Comparison of ENCODE assay signal across 19 cellular contexts in the genomic region with DNA sequence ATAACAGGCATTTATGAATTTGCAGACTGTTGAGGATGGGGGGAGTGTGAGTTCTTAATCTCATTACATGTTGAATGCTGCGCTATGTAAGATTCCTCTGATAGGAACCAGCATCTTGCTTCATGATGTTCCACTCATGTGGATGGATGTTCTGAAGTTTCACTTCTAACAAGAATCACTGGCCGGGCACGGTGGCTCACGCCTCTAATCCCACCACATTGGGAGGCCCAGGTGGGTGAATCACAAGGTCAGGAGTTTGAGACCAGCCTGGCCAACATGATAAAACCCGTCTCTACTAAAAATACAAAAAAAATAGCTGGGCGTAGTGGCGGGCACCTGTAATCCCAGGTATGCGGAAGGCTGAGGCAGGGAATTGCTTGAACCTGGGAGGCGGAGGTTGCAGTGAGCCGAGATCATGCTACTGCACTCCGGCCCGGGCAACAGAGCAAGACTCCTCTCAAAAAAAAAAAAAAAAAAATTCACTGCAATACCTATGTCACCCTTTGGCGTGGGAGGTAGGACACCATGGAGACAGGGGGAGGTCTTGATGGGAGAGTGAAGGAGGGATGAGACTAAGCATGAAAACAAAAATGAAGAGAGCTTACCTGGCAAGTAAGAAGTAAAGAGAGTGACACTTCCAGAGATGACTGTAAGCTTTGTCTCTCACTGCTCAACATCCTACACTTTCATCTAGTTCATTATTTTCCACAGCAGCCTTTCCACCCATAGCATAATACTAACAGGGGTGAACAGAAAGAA.
DNase-seq lines count a peak whose midpoint lies in the region; ATAC-seq and TF ChIP-seq lines count a peak whose summit lies in the region.
"Had no signal": no experiment of that assay in that cellular context is flagged by ENCODE, and none has a peak within 500 bp of the region (broad histone marks: within the 10 kb centered on the region; RNA-seq: fewer than 3 reads in every experiment).

No MANE protein-coding gene starts in this region.

- BruUV-seq in Caco-2 (replicated peaks; lab: Mats Ljungman, UMichigan), result no TSS peak

- no peak overlapping the region for H3K4me3 Mint-ChIP-seq in activated CD4-positive, alpha-beta memory T cell treated with anti-CD3 and anti-CD28 coated beads for 36 hours
- no peak overlapping the region for H3K4me3 Mint-ChIP-seq in activated CD4-positive, alpha-beta memory T cell treated with anti-CD3 and anti-CD28 coated beads, Interleukin-2, amount 10 ng/mL, durations not matched to agents 7 days and 5 days
- H3K4me3 Mint-ChIP-seq in activated T-cell treated with anti-CD3 and anti-CD28 coated beads, Interleukin-2, amount 50 U/mL, for 4 hours, result no peak overlapping the region
- H3K4me3 Mint-ChIP-seq in activated naive CD4-positive, alpha-beta T cell treated with anti-CD3 and anti-CD28 coated beads, Interleukin-2, amount 50 U/mL, for 24 hours, result no peak overlapping the region
- H3K4me3 Mint-ChIP-seq in Caco-2 (ENCODE audit: unreplicated experiment), result no peak overlapping the region
- H3K4me3 Mint-ChIP-seq: B cell; CD4-positive, alpha-beta T cell; H9 had no signal

- H3K27me3 Mint-ChIP-seq in activated CD4-positive, alpha-beta memory T cell treated with anti-CD3 and anti-CD28 coated beads for 36 hours, result peaks cover 2% of the 10 kb centered on the region
- peaks cover 2% of the 10 kb centered on the region for H3K27me3 Mint-ChIP-seq in activated CD4-positive, alpha-beta memory T cell treated with anti-CD3 and anti-CD28 coated beads, Interleukin-2, amount 10 ng/mL, durations not matched to agents 7 days and 5 days
- peaks cover 3% of the 10 kb centered on the region for H3K27me3 Mint-ChIP-seq in activated T-cell treated with anti-CD3 and anti-CD28 coated beads, Interleukin-2, amount 50 U/mL, for 4 hours (ENCODE audit: low read depth)
- H3K27me3 Mint-ChIP-seq in activated naive CD4-positive, alpha-beta T cell treated with anti-CD3 and anti-CD28 coated beads, Interleukin-2, amount 50 U/mL, for 24 hours, result no peaks in the 10 kb centered on the region
- H3K27me3 Mint-ChIP-seq in Caco-2 (ENCODE audit: insufficient read depth, unreplicated experiment), result peaks cover 5% of the 10 kb centered on the region
- H3K27me3 Mint-ChIP-seq: B cell had no signal

- peaks cover 24% of the 10 kb centered on the region for H3K4me1 Mint-ChIP-seq in activated CD4-positive, alpha-beta memory T cell treated with anti-CD3 and anti-CD28 coated beads for 36 hours (ENCODE audit: low read depth)
- peaks cover 12% of the 10 kb centered on the region for H3K4me1 Mint-ChIP-seq in activated CD4-positive, alpha-beta memory T cell treated with anti-CD3 and anti-CD28 coated beads, Interleukin-2, amount 10 ng/mL, durations not matched to agents 7 days and 5 days
- peaks cover 30% of the 10 kb centered on the region for H3K4me1 Mint-ChIP-seq in activated T-cell treated with anti-CD3 and anti-CD28 coated beads, Interleukin-2, amount 50 U/mL, for 4 hours (ENCODE audit: low read depth)
- peaks cover 31% of the 10 kb centered on the region for H3K4me1 Mint-ChIP-seq in activated naive CD4-positive, alpha-beta T cell treated with anti-CD3 and anti-CD28 coated beads, Interleukin-2, amount 50 U/mL, for 24 hours
- H3K4me1 Mint-ChIP-seq in Caco-2 (ENCODE audit: low read depth, unreplicated experiment), result peaks cover 6% of the 10 kb centered on the region

- CTCF ChIA-PET in activated CD4-positive, alpha-beta memory T cell treated with anti-CD3 and anti-CD28 coated beads for 36 hours (lab: Charles Lee), result no interaction called here
- CTCF ChIA-PET in activated CD4-positive, alpha-beta memory T cell treated with anti-CD3 and anti-CD28 coated beads, Interleukin-2, amount 10 ng/mL, durations not matched to agents 7 days and 5 days (lab: Charles Lee), result interaction anchor here (0.7 to 3.1 kb wide), 6 partner anchors 16 to 216 kb away, joined by 3 to 12 read pairs (median 3); no protein-coding TSS in a partner anchor
- CTCF ChIA-PET in Caco-2 (lab: Charles Lee), result no interaction called here

- no peak overlapping the region for H3K27ac Mint-ChIP-seq in activated CD4-positive, alpha-beta memory T cell treated with anti-CD3 and anti-CD28 coated beads for 36 hours
- no peak overlapping the region for H3K27ac Mint-ChIP-seq in activated CD4-positive, alpha-beta memory T cell treated with anti-CD3 and anti-CD28 coated beads, Interleukin-2, amount 10 ng/mL, durations not matched to agents 7 days and 5 days
- H3K27ac Mint-ChIP-seq in activated naive CD4-positive, alpha-beta T cell treated with anti-CD3 and anti-CD28 coated beads, Interleukin-2, amount 50 U/mL, for 24 hours, result peak overlapping the region; percentile 82
- H3K27ac Mint-ChIP-seq in Caco-2 (ENCODE audit: unreplicated experiment), result no peak overlapping the region
- H3K27ac Mint-ChIP-seq: B cell; CD4-positive, alpha-beta T cell; H9 had no signal

- DNase-seq in activated CD4-positive, alpha-beta memory T cell treated with anti-CD3 and anti-CD28 coated beads for 36 hours, result peak; percentile 52
- DNase-seq in activated CD4-positive, alpha-beta memory T cell treated with anti-CD3 and anti-CD28 coated beads, Interleukin-2, amount 10 ng/mL, durations not matched to agents 7 days and 5 days, result no peak
- DNase-seq in activated T-cell treated with anti-CD3 and anti-CD28 coated beads, Interleukin-2, amount 50 U/mL, for 4 hours, result no peak
- DNase-seq in stimulated activated CD4-positive, alpha-beta T cell treated with anti-CD3 and anti-CD28 coated beads, Interleukin-4, amount 100 ng/mL, for 1 hour, result peak; percentile 26
- DNase-seq in Caco-2, result no peak
- DNase-seq: ACHN; CD4-positive, alpha-beta T cell; DMS79; H9; Karpas-422; MM.1S; NCI-H1105; NCI-H1694 treated with DMSO at 0.1 percent for 48 hours; PC-3 had no signal

- H3K9me3 ChIP-seq in Caco-2, result no peaks in the 10 kb centered on the region

- no peaks in the 10 kb centered on the region for H3K36me3 ChIP-seq in Caco-2 (ENCODE audit: control insufficient read depth, insufficient read depth, low read length)

- POLR2A ChIA-PET in activated CD4-positive, alpha-beta memory T cell treated with anti-CD3 and anti-CD28 coated beads for 36 hours (lab: Charles Lee), result interaction anchor here (0.5 to 0.6 kb wide), 2 partner anchors 10 to 43 kb away, joined by 3 read pairs; no protein-coding TSS in a partner anchor
- POLR2A ChIA-PET in activated CD4-positive, alpha-beta memory T cell treated with anti-CD3 and anti-CD28 coated beads, Interleukin-2, amount 10 ng/mL, durations not matched to agents 7 days and 5 days (lab: Charles Lee), result no interaction called here
- POLR2A ChIA-PET in Caco-2 (lab: Charles Lee), result no interaction called here

- ATAC-seq in activated T-cell treated with anti-CD3 and anti-CD28 coated beads, Interleukin-2, amount 50 U/mL, for 4 hours, result peak; percentile 67 to 77
- ATAC-seq in GM19455 (IDR thresholded peaks at IDR 0.05; ENCODE audit: unreplicated experiment) (no peak), HG03521 (IDR thresholded peaks at IDR 0.05; ENCODE audit: unreplicated experiment) (no peak)
- ATAC-seq: PC-3 had no signal

- no peaks in the 10 kb centered on the region for H3K9me3 Mint-ChIP-seq in activated CD4-positive, alpha-beta memory T cell treated with anti-CD3 and anti-CD28 coated beads for 36 hours
- H3K9me3 Mint-ChIP-seq in activated CD4-positive, alpha-beta memory T cell treated with anti-CD3 and anti-CD28 coated beads, Interleukin-2, amount 10 ng/mL, durations not matched to agents 7 days and 5 days, result no peaks in the 10 kb centered on the region
- H3K9me3 Mint-ChIP-seq in activated T-cell treated with anti-CD3 and anti-CD28 coated beads, Interleukin-2, amount 50 U/mL, for 4 hours, result no peaks in the 10 kb centered on the region
- H3K9me3 Mint-ChIP-seq in activated naive CD4-positive, alpha-beta T cell treated with anti-CD3 and anti-CD28 coated beads, Interleukin-2, amount 50 U/mL, for 24 hours, result no peaks in the 10 kb centered on the region
- no peaks in the 10 kb centered on the region for H3K9me3 Mint-ChIP-seq in Caco-2 (ENCODE audit: unreplicated experiment)
- H3K9me3 Mint-ChIP-seq: CD4-positive, alpha-beta T cell; H9 had no signal

- TF ChIP-seq CTCF in Caco-2 (IDR thresholded peaks at IDR 0.05; ENCODE audit: insufficient read depth in 1 of 2, low read depth in 1 of 2, low read length in 1 of 2, severe bottlenecking in 1 of 2, unreplicated experiment in 1 of 2), result no peak

- no peaks in the 10 kb centered on the region; the same call in 1 of the 2 replicates for H3K27me3 ChIP-seq in Caco-2 (replicated peaks; ENCODE audit: control insufficient read depth, insufficient read depth, low read length)

- H3K4me3 ChIP-seq in Caco-2 (ENCODE audit: low read depth, low read length), result no peak overlapping the region
- H3K4me3 ChIP-seq: GM12878 had no signal

- no peaks in the 10 kb centered on the region for H3K36me3 Mint-ChIP-seq in activated CD4-positive, alpha-beta memory T cell treated with anti-CD3 and anti-CD28 coated beads for 36 hours
- H3K36me3 Mint-ChIP-seq in activated CD4-positive, alpha-beta memory T cell treated with anti-CD3 and anti-CD28 coated beads, Interleukin-2, amount 10 ng/mL, durations not matched to agents 7 days and 5 days (ENCODE audit: low read depth), result no peaks in the 10 kb centered on the region
- H3K36me3 Mint-ChIP-seq in activated T-cell treated with anti-CD3 and anti-CD28 coated beads, Interleukin-2, amount 50 U/mL, for 4 hours (ENCODE audit: insufficient read depth), result no peaks in the 10 kb centered on the region
- no peaks in the 10 kb centered on the region for H3K36me3 Mint-ChIP-seq in activated naive CD4-positive, alpha-beta T cell treated with anti-CD3 and anti-CD28 coated beads, Interleukin-2, amount 50 U/mL, for 24 hours
- no peaks in the 10 kb centered on the region for H3K36me3 Mint-ChIP-seq in Caco-2 (ENCODE audit: insufficient read depth, unreplicated experiment)

- H3K4me1 ChIP-seq in Caco-2, result peaks cover 15% of the 10 kb centered on the region

- intact Hi-C loops in activated CD4-positive, alpha-beta memory T cell treated with anti-CD3 and anti-CD28 coated beads for 36 hours (cut with micrococcal nuclease), result loop anchor here (1.0 kb wide), 2 partner anchors 19 to 552 kb away; no protein-coding TSS in a partner anchor
- intact Hi-C loops in Caco-2 (cut with micrococcal nuclease; ENCODE audit: unreplicated experiment), result no loop called here

Comparison
In these comparisons a context has a peak if more than half of its experiments do, and no peak if none do; other contexts are left out.
1. DNase-seq: peak in activated CD4-positive, alpha-beta memory T cell treated with anti-CD3 and anti-CD28 coated beads for 36 hours (single experiment) and stimulated activated CD4-positive, alpha-beta T cell treated with anti-CD3 and anti-CD28 coated beads, Interleukin-4, amount 100 ng/mL, for 1 hour (single experiment); none in activated CD4-positive, alpha-beta memory T cell treated with anti-CD3 and anti-CD28 coated beads, Interleukin-2, amount 10 ng/mL, durations not matched to agents 7 days and 5 days (single experiment), activated T-cell treated with anti-CD3 and anti-CD28 coated beads, Interleukin-2, amount 50 U/mL, for 4 hours (single experiment) and Caco-2 (0 of 2).
2. ATAC-seq: peak in activated T-cell treated with anti-CD3 and anti-CD28 coated beads, Interleukin-2, amount 50 U/mL, for 4 hours (2 of 2); none in GM19455 (single experiment) and HG03521 (single experiment).